ENCODE assay signal across 9 cellular contexts in genomic region chr3:188916934-188917391, GRCh38.
A peak's percentile ranks its signal among the peaks of the same experiment; 100 is the strongest.
DNase-seq lines count a peak whose midpoint lies in the region; ATAC-seq and TF ChIP-seq lines count a peak whose summit lies in the region.
"Had no signal": no experiment of that assay in that cellular context is flagged by ENCODE, and none has a peak within 500 bp of the region (broad histone marks: within the 10 kb centered on the region; RNA-seq: fewer than 3 reads in every experiment).

No MANE protein-coding gene starts in this region.

- H3K27ac Mint-ChIP-seq in CD8-positive, alpha-beta T cell = peak overlapping the region; percentile 73

- H3K4me3 Mint-ChIP-seq in CD8-positive, alpha-beta T cell = peak overlapping the region; percentile 16

- no peaks in the 10 kb centered on the region for H3K27me3 ChIP-seq in CD8-positive, alpha-beta T cell (ENCODE audit: insufficient read depth, low read length)

- no peak for DNase-seq in CD8-positive, alpha-beta T cell
- DNase-seq in NOMO-1 treated with DMSO at 0.1 percent for 48 hours (lab: John Stamatoyannopoulos, UW; ENCODE audit: unreplicated experiment) = peak; percentile 93
- DNase-seq in fibroblast of pulmonary artery (ENCODE audit: low read depth) = peak; percentile 43
- DNase-seq in D341Med (ENCODE audit: low spot score) = no peak
- DNase-seq in activated effector memory CD4-positive, alpha-beta T cell treated with anti-CD3 and anti-CD28 coated beads, Interleukin-2, amount 50 U/mL, for 16 hours = no peak
- DNase-seq: NCI-H510A had no signal

- peaks cover 34% of the 10 kb centered on the region for H3K4me1 Mint-ChIP-seq in CD8-positive, alpha-beta T cell (ENCODE audit: low read depth)

- H3K27ac ChIP-seq in CD8-positive, alpha-beta T cell (ENCODE audit: low read depth, low read length) = no peak overlapping the region

- TF ChIP-seq CTCF in CD8-positive, alpha-beta T cell (IDR thresholded peaks at IDR 0.05) = no peak
- TF ChIP-seq CTCF in fibroblast of pulmonary artery (IDR thresholded peaks at IDR 0.05; ENCODE audit: low read length, missing control alignments) = no peak

- H3K27me3 Mint-ChIP-seq in CD8-positive, alpha-beta T cell (ENCODE audit: low read depth) = no peaks in the 10 kb centered on the region

- peak; percentile 83 for ATAC-seq in CD8-positive, alpha-beta T cell
- ATAC-seq in GM21423 (IDR thresholded peaks at IDR 0.05; ENCODE audit: unreplicated experiment) (peak; percentile 60), HG03135 (IDR thresholded peaks at IDR 0.05; ENCODE audit: unreplicated experiment) (no peak), HG02759 (IDR thresholded peaks at IDR 0.05; ENCODE audit: unreplicated experiment) (no peak)

- no peak overlapping the region for H3K4me3 ChIP-seq in CD8-positive, alpha-beta T cell (ENCODE audit: low read depth, low read length)
- no peak overlapping the region for H3K4me3 ChIP-seq in fibroblast of pulmonary artery (replicated peaks; ENCODE audit: low read depth, low read length)

- H3K36me3 Mint-ChIP-seq in CD8-positive, alpha-beta T cell = no peaks in the 10 kb centered on the region

- no peaks in the 10 kb centered on the region for H3K9me3 ChIP-seq in CD8-positive, alpha-beta T cell (ENCODE audit: low read length)

- CTCF ChIA-PET in CD8-positive, alpha-beta T cell (lab: Charles Lee) = interaction anchor here (0.5 to 3.4 kb wide), 7 partner anchors 10 to 1178 kb away, joined by 3 to 16 read pairs (median 4); no protein-coding TSS in a partner anchor

- H3K36me3 ChIP-seq in CD8-positive, alpha-beta T cell (ENCODE audit: insufficient read depth, low read length) = no peaks in the 10 kb centered on the region

- peaks cover 23% of the 10 kb centered on the region for H3K4me1 ChIP-seq in CD8-positive, alpha-beta T cell (ENCODE audit: insufficient read depth, low read length)

- POLR2A ChIA-PET in CD8-positive, alpha-beta T cell (lab: Charles Lee) = no interaction called here

- intact Hi-C loops in CD8-positive, alpha-beta T cell (cut with DNase I, micrococcal nuclease) = no loop called here

- H3K9me3 Mint-ChIP-seq in CD8-positive, alpha-beta T cell = no peaks in the 10 kb centered on the region

Comparison
In these comparisons a context has a peak if more than half of its experiments do, and no peak if none do; other contexts are left out.
1. ATAC-seq: peak in CD8-positive, alpha-beta T cell (single experiment) and GM21423 (single experiment); none in HG03135 (single experiment) and HG02759 (single experiment).
2. DNase-seq: peak in NOMO-1 treated with DMSO at 0.1 percent for 48 hours (single experiment) and fibroblast of pulmonary artery (single experiment); none in CD8-positive, alpha-beta T cell (0 of 7), D341Med (single experiment) and activated effector memory CD4-positive, alpha-beta T cell treated with anti-CD3 and anti-CD28 coated beads, Interleukin-2, amount 50 U/mL, for 16 hours (single experiment).